15 cellular contexts compared by ENCODE assay signal in the genomic region with DNA sequence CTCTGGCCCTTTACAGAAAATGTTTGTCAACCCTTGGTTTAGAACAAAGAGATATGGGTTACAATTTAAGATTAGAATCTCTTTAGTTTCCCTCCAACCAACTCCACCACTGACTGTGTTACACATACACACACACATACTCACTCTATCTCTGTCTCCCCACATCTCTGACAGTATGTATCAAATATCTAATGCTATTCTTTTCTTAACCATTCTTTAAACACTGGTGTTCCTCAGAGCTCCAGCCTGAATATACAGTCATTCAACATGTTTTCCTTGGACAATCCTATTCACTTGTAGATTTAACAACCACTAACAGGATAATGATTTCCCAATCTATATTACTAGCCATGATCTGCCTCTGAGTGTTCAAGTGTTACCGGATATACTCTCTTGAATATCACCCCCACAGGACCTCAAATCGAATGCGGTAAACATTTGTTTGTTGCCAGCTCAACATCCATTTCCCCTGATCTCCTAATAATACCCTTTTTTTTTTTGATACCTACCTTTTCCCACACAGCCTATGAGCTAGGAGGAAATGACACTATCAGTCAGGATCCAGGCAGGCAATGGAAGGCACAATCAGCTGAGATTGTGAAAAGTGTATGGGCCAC. TPM values are rescaled to one million over a fixed set of nuclear protein-coding genes. Genes with fewer than 3 reads are reported as not detected.
DNase-seq lines count a peak whose midpoint lies in the region; ATAC-seq and TF ChIP-seq lines count a peak whose summit lies in the region.
"Had no signal": no experiment of that assay in that cellular context is flagged by ENCODE, and none has a peak within 500 bp of the region (broad histone marks: within the 10 kb centered on the region; RNA-seq: fewer than 3 reads in every experiment).

No MANE protein-coding gene starts in this region.

- peaks cover 10% of the 10 kb centered on the region for H3K9me3 Mint-ChIP-seq in activated naive CD4-positive, alpha-beta T cell treated with anti-CD3 and anti-CD28 coated beads, Interleukin-2, amount 50 U/mL, for 24 hours
- H3K9me3 Mint-ChIP-seq in activated T-helper 17 cell treated with anti-CD3 and anti-CD28 coated beads, Interleukin-2, amount 50 U/mL, for 72 hours = peaks cover 4% of the 10 kb centered on the region

- peaks cover 88% of the 10 kb centered on the region for H3K4me1 Mint-ChIP-seq in activated naive CD4-positive, alpha-beta T cell treated with anti-CD3 and anti-CD28 coated beads, Interleukin-2, amount 50 U/mL, for 24 hours
- H3K4me1 Mint-ChIP-seq in activated T-helper 17 cell treated with anti-CD3 and anti-CD28 coated beads, Interleukin-2, amount 50 U/mL, for 72 hours = peaks cover 60% of the 10 kb centered on the region

- peaks cover 13% of the 10 kb centered on the region for H3K4me1 ChIP-seq in hepatocyte (ENCODE audit: insufficient read depth)
- H3K4me1 ChIP-seq: sigmoid colon had no signal

- H3K36me3 ChIP-seq in hepatocyte (replicated peaks; ENCODE audit: insufficient read depth, low read depth) = no peaks in the 10 kb centered on the region
- H3K36me3 ChIP-seq: ovary, sigmoid colon had no signal

- H2AFZ ChIP-seq in hepatocyte = no peak overlapping the region

- H3K9me2 ChIP-seq in hepatocyte (replicated peaks; ENCODE audit: insufficient read depth) = no peaks in the 10 kb centered on the region

- H3K27me3 Mint-ChIP-seq in activated naive CD4-positive, alpha-beta T cell treated with anti-CD3 and anti-CD28 coated beads, Interleukin-2, amount 50 U/mL, for 24 hours = no peaks in the 10 kb centered on the region
- H3K27me3 Mint-ChIP-seq in activated T-helper 17 cell treated with anti-CD3 and anti-CD28 coated beads, Interleukin-2, amount 50 U/mL, for 72 hours = no peaks in the 10 kb centered on the region

- TF ChIP-seq CTCF in hepatocyte (IDR thresholded peaks at IDR 0.05; ENCODE audit: poor library complexity) (no peak), foreskin fibroblast (IDR thresholded peaks at IDR 0.05; ENCODE audit: low read depth, low read length) (no peak)

- no peak overlapping the region for H3K4me2 ChIP-seq in hepatocyte

- no peaks in the 10 kb centered on the region for H4K20me1 ChIP-seq in hepatocyte (ENCODE audit: insufficient read depth, poor library complexity, severe bottlenecking)

- ATAC-seq in activated T-helper 17 cell treated with anti-CD3 and anti-CD28 coated beads, Interleukin-2, amount 50 U/mL, for 72 hours (replicated peaks) = peak; percentile 6
- ATAC-seq: left ventricle myocardium superior had no signal

- H3K36me3 Mint-ChIP-seq in activated naive CD4-positive, alpha-beta T cell treated with anti-CD3 and anti-CD28 coated beads, Interleukin-2, amount 50 U/mL, for 24 hours = peaks cover 19% of the 10 kb centered on the region
- H3K36me3 Mint-ChIP-seq in activated T-helper 17 cell treated with anti-CD3 and anti-CD28 coated beads, Interleukin-2, amount 50 U/mL, for 72 hours (ENCODE audit: low read depth) = peaks cover 67% of the 10 kb centered on the region

- WGBS in hepatocyte (ENCODE audit: low lambda C conversion rate, missing lambda C conversion rate) = 97% methylated on average over 3 of the region's 3 CpGs

- H3K79me2 ChIP-seq in hepatocyte = peaks cover 44% of the 10 kb centered on the region

- H3K27me3 ChIP-seq in hepatocyte = no peaks in the 10 kb centered on the region
- H3K27me3 ChIP-seq: ovary had no signal

- H3K9me3 ChIP-seq in hepatocyte (ENCODE audit: low read depth) = no peaks in the 10 kb centered on the region
- H3K9me3 ChIP-seq: ovary, sigmoid colon had no signal

- H3K27ac Mint-ChIP-seq in activated naive CD4-positive, alpha-beta T cell treated with anti-CD3 and anti-CD28 coated beads, Interleukin-2, amount 50 U/mL, for 24 hours = peak overlapping the region; percentile 52
- H3K27ac Mint-ChIP-seq in activated T-helper 17 cell treated with anti-CD3 and anti-CD28 coated beads, Interleukin-2, amount 50 U/mL, for 72 hours = peak overlapping the region; percentile 99

- H3K4me3 ChIP-seq in hepatocyte (no peak overlapping the region), foreskin fibroblast (ENCODE audit: low read depth in 1 of 2, low read length in 2 of 2) (no peak overlapping the region)
- H3K4me3 ChIP-seq: ovary, sigmoid colon had no signal

- peak overlapping the region; percentile 16 for H3K4me3 Mint-ChIP-seq in activated naive CD4-positive, alpha-beta T cell treated with anti-CD3 and anti-CD28 coated beads, Interleukin-2, amount 50 U/mL, for 24 hours
- peak overlapping the region; percentile 92 for H3K4me3 Mint-ChIP-seq in activated T-helper 17 cell treated with anti-CD3 and anti-CD28 coated beads, Interleukin-2, amount 50 U/mL, for 72 hours

- peak overlapping the region; percentile 30 for H3K27ac ChIP-seq in hepatocyte
- H3K27ac ChIP-seq: ovary, sigmoid colon had no signal

- DNase-seq in activated naive CD4-positive, alpha-beta T cell (lab: John Stamatoyannopoulos, UW) = no peak
- no peak for DNase-seq in hepatocyte (ENCODE audit: low spot score)
- DNase-seq in COLO668 (lab: John Stamatoyannopoulos, UW; ENCODE audit: unreplicated experiment) = no peak
- DNase-seq in NCI-H187 (lab: John Stamatoyannopoulos, UW) = no peak
- no peak for DNase-seq in retina
- DNase-seq in foreskin fibroblast = no peak
- DNase-seq: left ventricle myocardium superior; NCI-H1417 treated with DMSO at 0.1 percent for 48 hours; ovary; Right ventricle myocardium superior; sigmoid colon; stimulated activated CD4-positive, alpha-beta T cell treated with anti-CD3 and anti-CD28 coated beads, Interleukin-1b, Interleukin-23, amount 100 ng/mL, for 48 hours had no signal

RNA-seq across cellular contexts. Expression of a gene that starts 6.1 kb away (rescaled TPM):
- 100 to 1,000 TPM in 1 of 2 donors, 10 to 100 TPM in 1; 31.5 to 111 TPM for total RNA-seq in activated T-helper 17 cell treated with anti-CD3 and anti-CD28 coated beads, Interleukin-2, amount 50 U/mL, for 72 hours
- 20.6 and 21.1 TPM in 2 replicates for total RNA-seq in hepatocyte
- polyA plus RNA-seq in hepatocyte = 10.2 and 10.8 TPM in 2 replicates

RNA-seq across cellular contexts. Expression of a gene that starts 18.0 kb away (rescaled TPM):
- total RNA-seq in activated T-helper 17 cell treated with anti-CD3 and anti-CD28 coated beads, Interleukin-2, amount 50 U/mL, for 72 hours = 10 to 100 TPM in 1 of 2 donors, 1 to 10 TPM in 1; 2.8 to 21.7 TPM
- 47.2 and 52.3 TPM in 2 replicates for total RNA-seq in hepatocyte
- polyA plus RNA-seq in hepatocyte = 38.4 and 48.0 TPM in 2 replicates

RNA-seq across cellular contexts. Expression of a gene that starts 21.2 kb away (rescaled TPM):
- 100 to 1,000 TPM in 1 of 2 donors, 10 to 100 TPM in 1; 74.0 to 276 TPM for total RNA-seq in activated T-helper 17 cell treated with anti-CD3 and anti-CD28 coated beads, Interleukin-2, amount 50 U/mL, for 72 hours
- total RNA-seq in hepatocyte = 3.5 and 5.3 TPM in 2 replicates
- 5.0 and 5.9 TPM in 2 replicates for polyA plus RNA-seq in hepatocyte

RNA-seq across cellular contexts. Expression of a gene that starts 58.5 kb away (rescaled TPM):
- 100 to 1,000 TPM; 338 to 500 TPM for total RNA-seq in activated T-helper 17 cell treated with anti-CD3 and anti-CD28 coated beads, Interleukin-2, amount 50 U/mL, for 72 hours
- not detected in 2 replicates for total RNA-seq in hepatocyte
- polyA plus RNA-seq in hepatocyte = not detected in 2 replicates
- total RNA-seq: temporal lobe had no signal

Comparison
In these comparisons a context has a peak if more than half of its experiments do, and no peak if none do; other contexts are left out.
1. RNA of a gene that starts 21.2 kb away (total RNA-seq): 74.0 to 276 TPM in activated T-helper 17 cell treated with anti-CD3 and anti-CD28 coated beads, Interleukin-2, amount 50 U/mL, for 72 hours; 3.5 to 5.3 TPM in hepatocyte; every median in the first group is over 10 times any median in the second.